ENCODE assay signal across 18 cellular contexts in the genomic region with DNA sequence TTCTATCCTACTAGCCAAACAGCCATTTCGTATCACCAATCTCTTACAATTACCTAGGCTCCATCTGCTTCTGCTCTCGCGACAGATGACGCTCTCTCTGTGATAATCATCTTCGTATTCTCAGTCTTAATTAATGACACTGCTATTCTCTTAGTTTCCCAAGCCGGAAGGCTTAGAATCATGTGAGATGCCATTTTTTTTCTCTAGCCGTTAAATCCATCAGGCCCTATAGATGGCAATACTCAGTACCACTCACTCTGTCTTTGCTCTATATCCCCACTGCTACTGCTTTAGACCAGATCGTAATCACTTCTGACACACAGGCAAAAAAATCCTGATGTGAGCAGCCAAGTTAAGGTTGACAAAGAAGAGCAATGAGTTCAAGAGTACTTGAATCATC. TPM values are rescaled to one million over a fixed set of nuclear protein-coding genes. Genes with fewer than 3 reads are reported as not detected.
A peak's percentile ranks its signal among the peaks of the same experiment; 100 is the strongest.
DNase-seq lines count a peak whose midpoint lies in the region; ATAC-seq and TF ChIP-seq lines count a peak whose summit lies in the region.
"Had no signal": no experiment of that assay in that cellular context is flagged by ENCODE, and none has a peak within 500 bp of the region (broad histone marks: within the 10 kb centered on the region; RNA-seq: fewer than 3 reads in every experiment).

No MANE protein-coding gene starts in this region.

- H3K27me3 Mint-ChIP-seq in CD4-positive, alpha-beta memory T cell = no peaks in the 10 kb centered on the region
- no peaks in the 10 kb centered on the region for H3K27me3 Mint-ChIP-seq in GM23338 (ENCODE audit: insufficient read depth, low read depth, poor library complexity)
- H3K27me3 Mint-ChIP-seq in effector memory CD8-positive, alpha-beta T cell = no peaks in the 10 kb centered on the region
- H3K27me3 Mint-ChIP-seq: type B pancreatic cell had no signal

- no peaks in the 10 kb centered on the region for H3K9me2 ChIP-seq in GM23338 (ENCODE audit: insufficient read depth)

- H3K27ac ChIP-seq in CD4-positive, alpha-beta memory T cell (ENCODE audit: low read depth, low read length) = peak overlapping the region; percentile 34
- no peak overlapping the region for H3K27ac ChIP-seq in GM23338 (ENCODE audit: low read depth)
- H3K27ac ChIP-seq in WERI-Rb-1 = no peak overlapping the region

- H3K4me3 Mint-ChIP-seq in CD4-positive, alpha-beta memory T cell = peak overlapping the region; percentile 44 to 79 (median 69)
- no peak overlapping the region for H3K4me3 Mint-ChIP-seq in GM23338
- peak overlapping the region; percentile 64 to 82 for H3K4me3 Mint-ChIP-seq in effector memory CD8-positive, alpha-beta T cell
- H3K4me3 Mint-ChIP-seq: brain, endodermal cell, type B pancreatic cell had no signal

- H3K79me2 ChIP-seq in GM23338 (replicated peaks; ENCODE audit: insufficient read depth) = no peaks in the 10 kb centered on the region

- H3K9me3 ChIP-seq in CD4-positive, alpha-beta memory T cell (ENCODE audit: control insufficient read depth in 1 of 2, low read length in 2 of 2) = no peaks in the 10 kb centered on the region
- no peaks in the 10 kb centered on the region for H3K9me3 ChIP-seq in WERI-Rb-1 (ENCODE audit: severe bottlenecking)

- TF ChIP-seq CTCF in GM23338 (conservative IDR thresholded peaks at IDR 0.05; ENCODE audit: low read depth in 2 of 2) (no peak), WERI-Rb-1 (IDR thresholded peaks at IDR 0.05; ENCODE audit: low read depth, low read length) (no peak)

- H3K4me3 ChIP-seq in CD4-positive, alpha-beta memory T cell (ENCODE audit: low read length in 2 of 2) = no peak overlapping the region
- H3K4me3 ChIP-seq in GM23338 = no peak overlapping the region
- H3K4me3 ChIP-seq in WERI-Rb-1 (ENCODE audit: low read depth, low read length) = no peak overlapping the region

- H3K36me3 ChIP-seq in CD4-positive, alpha-beta memory T cell (ENCODE audit: insufficient read depth, low read length) = no peaks in the 10 kb centered on the region
- no peaks in the 10 kb centered on the region for H3K36me3 ChIP-seq in GM23338 (ENCODE audit: insufficient read depth)
- no peaks in the 10 kb centered on the region for H3K36me3 ChIP-seq in WERI-Rb-1

- H3K27me3 ChIP-seq in CD4-positive, alpha-beta memory T cell (ENCODE audit: insufficient read depth, low read length) = no peaks in the 10 kb centered on the region
- no peaks in the 10 kb centered on the region for H3K27me3 ChIP-seq in GM23338 (ENCODE audit: insufficient read depth)
- no peaks in the 10 kb centered on the region for H3K27me3 ChIP-seq in WERI-Rb-1 (ENCODE audit: insufficient read depth, low read depth, severe bottlenecking)

- no peak overlapping the region for H2AFZ ChIP-seq in GM23338

- H3F3A ChIP-seq in GM23338 (replicated peaks; ENCODE audit: low read depth) = no peaks in the 10 kb centered on the region

- no peaks in the 10 kb centered on the region for H4K20me1 ChIP-seq in GM23338 (replicated peaks; ENCODE audit: insufficient read depth)

- H3K36me3 Mint-ChIP-seq in CD4-positive, alpha-beta memory T cell = peaks cover 12 to 17% of the 10 kb centered on the region in 2 donors
- H3K36me3 Mint-ChIP-seq in GM23338 (ENCODE audit: low read depth) = no peaks in the 10 kb centered on the region
- H3K36me3 Mint-ChIP-seq in effector memory CD8-positive, alpha-beta T cell (ENCODE audit: insufficient read depth) = peaks cover 13% of the 10 kb centered on the region
- H3K36me3 Mint-ChIP-seq: brain, type B pancreatic cell had no signal

- peak; percentile 46; the same call in 1 of the 3 replicates for ATAC-seq in GM23338
- peak; percentile 56 for ATAC-seq in effector memory CD8-positive, alpha-beta T cell (replicated peaks)
- no peak for ATAC-seq in GM21786 (IDR thresholded peaks at IDR 0.05; ENCODE audit: unreplicated experiment)
- ATAC-seq: Panc1 had no signal

- POLR2A ChIA-PET in CD4-positive, alpha-beta memory T cell (lab: Charles Lee; ENCODE audit: partially characterized antibody) = interaction anchor here (0.9 to 6.4 kb wide), 4 partner anchors 14 to 49 kb away, joined by 3 to 72 read pairs (median 4); no protein-coding TSS in a partner anchor

- peaks cover 71% of the 10 kb centered on the region for H3K4me1 ChIP-seq in CD4-positive, alpha-beta memory T cell (ENCODE audit: insufficient read depth, low read length)
- no peaks in the 10 kb centered on the region for H3K4me1 ChIP-seq in GM23338 (ENCODE audit: insufficient read depth)

- intact Hi-C loops in CD4-positive, alpha-beta memory T cell (cut with micrococcal nuclease) = loop anchor here (5.0 kb wide), 1 partner anchor 49 kb away; no protein-coding TSS in a partner anchor

- CTCF ChIA-PET in CD4-positive, alpha-beta memory T cell (lab: Charles Lee; ENCODE audit: partially characterized antibody) = interaction anchor here (0.7 to 4.9 kb wide), 3 partner anchors 10 to 166 kb away, joined by 3 to 36 read pairs (median 3); no protein-coding TSS in a partner anchor

- no peak overlapping the region for H3K4me2 ChIP-seq in GM23338

- peaks cover 0 to 11% (median 2%) of the 10 kb centered on the region in 8 donors for H3K9me3 Mint-ChIP-seq in CD4-positive, alpha-beta memory T cell
- no peaks in the 10 kb centered on the region for H3K9me3 Mint-ChIP-seq in GM23338
- peaks cover 0 to 2% of the 10 kb centered on the region in 2 donors for H3K9me3 Mint-ChIP-seq in effector memory CD8-positive, alpha-beta T cell
- H3K9me3 Mint-ChIP-seq: endodermal cell, type B pancreatic cell had no signal

- DNase-seq in CD4-positive, alpha-beta memory T cell = peak in 2 of 5 donors; percentile 36 to 41
- DNase-seq in GM23338 (ENCODE audit: low spot score) (no peak), WERI-Rb-1 (peak; percentile 11), NCI-H1694 (lab: John Stamatoyannopoulos, UW) (no peak), NCI-H446 treated with DMSO at 0.1 percent for 48 hours (lab: John Stamatoyannopoulos, UW) (no peak)
- DNase-seq in effector memory CD8-positive, alpha-beta T cell = no peak
- DNase-seq: endodermal cell; IMR-90; NCI-H187; NCI-H226; stimulated activated CD4-positive, alpha-beta T cell treated with anti-CD3 and anti-CD28 coated beads, Interleukin-2, amount 100 ng/mL, for 24 hours had no signal

- peaks cover 47 to 74% (median 59%) of the 10 kb centered on the region in 4 donors for H3K4me1 Mint-ChIP-seq in CD4-positive, alpha-beta memory T cell
- peaks cover 7% of the 10 kb centered on the region; the same call in 1 of the 3 replicates for H3K4me1 Mint-ChIP-seq in GM23338
- H3K4me1 Mint-ChIP-seq in effector memory CD8-positive, alpha-beta T cell (ENCODE audit: low read depth in 2 of 2) = peaks cover 33 to 57% of the 10 kb centered on the region in 2 donors
- H3K4me1 Mint-ChIP-seq: brain, endodermal cell had no signal

- H3K27ac Mint-ChIP-seq in CD4-positive, alpha-beta memory T cell = peak overlapping the region; percentile 70 to 98 (median 88)
- H3K27ac Mint-ChIP-seq in GM23338 = no peak overlapping the region
- peak overlapping the region; percentile 79 to 92 for H3K27ac Mint-ChIP-seq in effector memory CD8-positive, alpha-beta T cell
- H3K27ac Mint-ChIP-seq: endodermal cell, type B pancreatic cell had no signal

TF ChIP-seq in GM23338, 12 proteins besides CTCF, POLR2A, EP300 and RAD21 (continues in another document):
- TF ChIP-seq STAT1 (IDR thresholded peaks at IDR 0.05; ENCODE audit: unreplicated experiment) = no peak

RNA-seq across cellular contexts. Expression of a gene that starts 2.1 kb away (rescaled TPM):
- 10 to 100 TPM; 58.1 to 58.7 TPM for total RNA-seq in CD4-positive, alpha-beta memory T cell
- polyA plus RNA-seq in CD4-positive, alpha-beta memory T cell = 100 to 1,000 TPM in 1 of 2 donors, 10 to 100 TPM in 1; 83.1 to 112 TPM
- total RNA-seq in GM23338 (2014; rRNA removed; shearing (Covaris generic)) = not detected in 2 replicates
- polyA plus RNA-seq in GM23338 (2016; fragmentation: Nextera tagmentation; extraction: Ambion mirVana) = not detected in 2 replicates
- total RNA-seq: Daoy, endodermal cell, H4, IMR-90 had no signal
- polyA plus RNA-seq: IMR-90, neural cell had no signal

Comparison
In these comparisons a context has a peak if more than half of its experiments do, and no peak if none do; other contexts are left out.
1. RNA of a gene that starts 2.1 kb away (total RNA-seq): 58.1 to 58.7 TPM in CD4-positive, alpha-beta memory T cell; not detected in GM23338; every median in the first group is over 10 times any median in the second.